Comparison of ENCODE assay signal across 19 cellular contexts in genomic region chr5:28305891-28306290, GRCh38.
DNase-seq lines count a peak whose midpoint lies in the region; ATAC-seq and TF ChIP-seq lines count a peak whose summit lies in the region.
"Had no signal": no experiment of that assay in that cellular context is flagged by ENCODE, and none has a peak within 500 bp of the region (broad histone marks: within the 10 kb centered on the region; RNA-seq: fewer than 3 reads in every experiment).

No MANE protein-coding gene starts in this region.

- no peaks in the 10 kb centered on the region for H3K4me1 ChIP-seq in heart right ventricle
- H3K4me1 ChIP-seq: BLaER1 had no signal

- TF ChIP-seq CTCF in astrocyte of the spinal cord (IDR thresholded peaks at IDR 0.05; ENCODE audit: low read depth, low read length) (no peak), heart right ventricle (IDR thresholded peaks at IDR 0.05) (no peak)

- DNase-seq in HCEC 1CT (peak; percentile 53), astrocyte of the spinal cord (ENCODE audit: low read depth, low spot score) (peak; percentile 10), fibroblast of peridontal ligament (ENCODE audit: extremely low read depth) (peak; percentile 46), epidermal melanocyte (ENCODE audit: insufficient read length, low spot score) (no peak), heart right ventricle (no peak), NCI-H1930 (lab: John Stamatoyannopoulos, UW) (no peak)
- DNase-seq: CD4-positive, CD25-positive, alpha-beta regulatory T cell; CD8-positive, alpha-beta T cell; DMS 273 treated with DMSO at 0.1 percent for 48 hours; DMS79; EL; GDM1; H9; HFFc6 had no signal

- H3K9me3 ChIP-seq in heart right ventricle = peaks cover 0 to 36% (median 8%) of the 10 kb centered on the region in 11 donors

- no peak overlapping the region for H3K27ac ChIP-seq in heart right ventricle
- H3K27ac ChIP-seq: 22Rv1, BLaER1, C4-2B had no signal

- intact Hi-C loops in heart right ventricle (cut with DNase I) = loop anchor here in 1 of 10 donors (5.0 kb wide), 1 partner anchor 211 kb away; no protein-coding TSS in a partner anchor

- in situ Hi-C loops in astrocyte of the spinal cord (cut with HindIII; ENCODE audit: low sequenced_read_pairs) = no loop called here

- no peak for ATAC-seq in heart right ventricle
- ATAC-seq: CD8-positive, alpha-beta T cell; GM12878; GM23338 had no signal

- H3K27me3 ChIP-seq in heart right ventricle = no peaks in the 10 kb centered on the region
- H3K27me3 ChIP-seq: BLaER1 had no signal

- 86 to 90% methylated on average over 1 of the region's 1 CpG for WGBS in heart right ventricle, 2 donors

- no peaks in the 10 kb centered on the region for H3K36me3 ChIP-seq in heart right ventricle
- H3K36me3 ChIP-seq: BLaER1 had no signal

- no peak overlapping the region for H3K4me3 ChIP-seq in astrocyte of the spinal cord (ENCODE audit: low read depth, low read length)
- H3K4me3 ChIP-seq in heart right ventricle = no peak overlapping the region
- H3K4me3 ChIP-seq: BLaER1, GM12878, GM23338 had no signal

Comparison
In these comparisons a context has a peak if more than half of its experiments do, and no peak if none do; other contexts are left out.
1. DNase-seq: peak in HCEC 1CT (single experiment), astrocyte of the spinal cord (single experiment) and fibroblast of peridontal ligament (single experiment); none in epidermal melanocyte (single experiment), heart right ventricle (0 of 2) and NCI-H1930 (0 of 2).